In the genomic region with DNA sequence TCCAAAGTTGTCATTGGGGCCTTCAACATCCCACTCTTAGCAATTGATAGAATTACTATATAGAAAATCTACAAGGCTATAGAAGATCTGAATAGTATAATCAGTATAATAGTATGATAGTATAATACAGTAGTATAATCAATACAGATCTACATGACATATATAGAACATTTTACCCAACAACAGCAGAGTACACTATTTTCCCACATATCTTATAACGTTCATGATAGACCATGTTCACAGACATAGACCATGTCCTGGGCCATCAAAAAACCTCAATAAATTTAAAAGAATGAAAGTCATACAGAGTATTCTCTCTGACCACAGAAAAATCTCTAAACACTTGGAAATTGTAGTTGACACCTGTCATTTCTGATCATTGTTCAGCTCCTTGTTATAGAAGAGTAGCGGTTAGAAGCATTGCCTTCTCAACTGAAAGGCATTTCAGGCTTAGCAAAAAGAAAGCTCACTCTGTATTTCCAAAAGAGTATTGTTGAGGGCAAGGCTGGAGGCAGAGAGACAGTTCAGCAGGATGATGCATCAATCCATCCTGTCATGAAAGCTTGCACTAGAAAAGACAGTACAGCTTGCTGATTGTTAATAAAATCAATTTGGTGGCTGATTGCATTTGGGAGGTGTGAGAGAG, we compare ENCODE assay signal across 22 cellular contexts.
"Had no signal": no experiment of that assay in that cellular context is flagged by ENCODE, and none has a peak within 500 bp of the region (broad histone marks: within the 10 kb centered on the region; RNA-seq: fewer than 3 reads in every experiment).

No MANE protein-coding gene starts in this region.

- H3K27me3 ChIP-seq: neutrophil, suprapubic skin, upper lobe of left lung, uterus had no signal

- H3K9me3 ChIP-seq: heart left ventricle, neutrophil, psoas muscle, suprapubic skin, thyroid gland, upper lobe of left lung, uterus had no signal

- H3K27ac Mint-ChIP-seq: naive thymus-derived CD4-positive, alpha-beta T cell; nephron progenitor cell had no signal

- H3K4me1 Mint-ChIP-seq: naive thymus-derived CD4-positive, alpha-beta T cell; nephron progenitor cell had no signal

- H3K4me1 ChIP-seq: heart left ventricle, psoas muscle, suprapubic skin, thyroid gland, upper lobe of left lung, uterus had no signal

- H3K27me3 Mint-ChIP-seq: naive thymus-derived CD4-positive, alpha-beta T cell had no signal

- ATAC-seq: heart left ventricle; left colon; left ventricle myocardium superior; naive thymus-derived CD4-positive, alpha-beta T cell; psoas muscle; sciatic nerve had no signal

- H3K9me3 Mint-ChIP-seq: naive thymus-derived CD4-positive, alpha-beta T cell had no signal

- H3K4me3 Mint-ChIP-seq: naive thymus-derived CD4-positive, alpha-beta T cell; nephron progenitor cell had no signal

- DNase-seq: effector CD4-positive, alpha-beta T cell; foreskin melanocyte; heart left ventricle; hippocampal formation; left colon; left ventricle myocardium superior; mesendoderm; naive thymus-derived CD4-positive, alpha-beta T cell; nephron progenitor cell; psoas muscle; stimulated activated CD4-positive, alpha-beta T cell treated with anti-CD3 and anti-CD28 coated beads, Interleukin-2, amount 100 ng/mL, for 24 hours; stimulated activated CD4-positive, alpha-beta T cell treated with anti-CD3 and anti-CD28 coated beads, Interleukin-4, amount 100 ng/mL, for 4 hours; stimulated activated naive CD4-positive, alpha-beta T cell; thyroid gland; upper lobe of left lung; uterus had no signal

- H3K36me3 ChIP-seq: heart left ventricle, neutrophil, suprapubic skin, thyroid gland, upper lobe of left lung, uterus had no signal

- H3K4me3 ChIP-seq: coronary artery, heart left ventricle, lung, psoas muscle, skin epidermis, suprapubic skin, thyroid gland, upper lobe of left lung, uterus had no signal

- H3K27ac ChIP-seq: coronary artery, heart left ventricle, neutrophil, psoas muscle, skin epidermis, suprapubic skin, thyroid gland, upper lobe of left lung, uterus had no signal
